In genomic region chr10:12042409-12042796, GRCh38 we compare ENCODE assay signal across 8 cellular contexts. TPM values are rescaled to one million over a fixed set of nuclear protein-coding genes. Genes with fewer than 3 reads are reported as not detected.
A peak's percentile ranks its signal among the peaks of the same experiment; 100 is the strongest.
DNase-seq lines count a peak whose midpoint lies in the region; ATAC-seq and TF ChIP-seq lines count a peak whose summit lies in the region.

No MANE protein-coding gene starts in this region.

- no peaks in the 10 kb centered on the region for H3K9me3 Mint-ChIP-seq in activated CD4-positive, alpha-beta memory T cell treated with anti-CD3 and anti-CD28 coated beads, Interleukin-2, amount 10 ng/mL, durations not matched to agents 7 days and 5 days
- H3K9me3 Mint-ChIP-seq in nephron = peaks cover 3% of the 10 kb centered on the region

- peaks cover 41% of the 10 kb centered on the region for H3K4me1 Mint-ChIP-seq in activated CD4-positive, alpha-beta memory T cell treated with anti-CD3 and anti-CD28 coated beads, Interleukin-2, amount 10 ng/mL, durations not matched to agents 7 days and 5 days
- H3K4me1 Mint-ChIP-seq in nephron = peaks cover 22% of the 10 kb centered on the region

- H3K36me3 ChIP-seq in esophagus (ENCODE audit: control insufficient read depth in 2 of 2, insufficient read depth in 2 of 2, low read length in 1 of 2) (no peaks in the 10 kb centered on the region), thymus (ENCODE audit: control insufficient read depth, insufficient read depth) (no peaks in the 10 kb centered on the region)

- peak overlapping the region; percentile 95 for H3K4me3 Mint-ChIP-seq in activated CD4-positive, alpha-beta memory T cell treated with anti-CD3 and anti-CD28 coated beads, Interleukin-2, amount 10 ng/mL, durations not matched to agents 7 days and 5 days
- H3K4me3 Mint-ChIP-seq in nephron = peak overlapping the region; percentile 92 to 99 (median 95)

- WGBS in esophagus, 2 donors = 1% methylated on average over 28 to 31 of the region's 31 CpGs
- under 1% methylated on average over 31 of the region's 31 CpGs for WGBS in thymus

- CTCF ChIA-PET in activated CD4-positive, alpha-beta memory T cell treated with anti-CD3 and anti-CD28 coated beads, Interleukin-2, amount 10 ng/mL, durations not matched to agents 7 days and 5 days (lab: Charles Lee) = interaction anchor here (0.8 to 1.5 kb wide), 6 partner anchors 8 to 153 kb away, joined by 3 to 4 read pairs (median 3); partner anchors contain the start of genes CDC123 and NUDT5

- H3K27ac ChIP-seq in esophagus (ENCODE audit: low read depth in 2 of 2, low read length in 1 of 2) (peak overlapping the region; percentile 90 to 93), thymus (ENCODE audit: low read depth) (peak overlapping the region; percentile 97)

- ATAC-seq in HG03565 (IDR thresholded peaks at IDR 0.05; ENCODE audit: unreplicated experiment) = peak; percentile 1
- ATAC-seq in GM21526 (IDR thresholded peaks at IDR 0.05; ENCODE audit: low FRiP score, unreplicated experiment) = no peak

- no peak for TF ChIP-seq CTCF in nephron (IDR thresholded peaks at IDR 0.05; ENCODE audit: unreplicated experiment in 3 of 3)

- H3K27me3 Mint-ChIP-seq in activated CD4-positive, alpha-beta memory T cell treated with anti-CD3 and anti-CD28 coated beads, Interleukin-2, amount 10 ng/mL, durations not matched to agents 7 days and 5 days = no peaks in the 10 kb centered on the region
- H3K27me3 Mint-ChIP-seq in nephron (ENCODE audit: low read depth) = peaks cover 3% of the 10 kb centered on the region

- H3K9me3 ChIP-seq in esophagus (ENCODE audit: control insufficient read depth in 2 of 2, insufficient read depth in 1 of 2, low read depth in 1 of 2, low read length in 1 of 2) (no peaks in the 10 kb centered on the region), thymus (ENCODE audit: control insufficient read depth) (no peaks in the 10 kb centered on the region)

- no peaks in the 10 kb centered on the region for H3K27me3 ChIP-seq in esophagus (ENCODE audit: control insufficient read depth in 1 of 2, insufficient read depth in 2 of 2, low read length in 2 of 2)
- H3K27me3 ChIP-seq in thymus (ENCODE audit: control insufficient read depth, insufficient read depth) = no peaks in the 10 kb centered on the region

- POLR2A ChIA-PET in activated CD4-positive, alpha-beta memory T cell treated with anti-CD3 and anti-CD28 coated beads, Interleukin-2, amount 10 ng/mL, durations not matched to agents 7 days and 5 days (lab: Charles Lee) = interaction anchor here (0.6 to 3.3 kb wide), 15 partner anchors 9 to 153 kb away, joined by 3 to 30 read pairs (median 4); partner anchors contain the start of genes CDC123, DHTKD1 and NUDT5

- H3K4me3 ChIP-seq in esophagus (ENCODE audit: low read depth in 1 of 2, low read length in 2 of 2) (peak overlapping the region; percentile 95 to 100), thymus (ENCODE audit: low read length) (peak overlapping the region; percentile 83)

- DNase-seq in activated effector memory CD4-positive, alpha-beta T cell treated with anti-CD3 and anti-CD28 coated beads, Interleukin-2, amount 50 U/mL, for 16 hours = peak; percentile 85
- no peak for DNase-seq in activated effector memory CD4-positive, alpha-beta T cell treated with Interleukin-2 at 50 U/mL for 16 hours
- peak; percentile 50 for DNase-seq in activated CD4-positive, alpha-beta memory T cell treated with anti-CD3 and anti-CD28 coated beads, Interleukin-2, amount 10 ng/mL, durations not matched to agents 7 days and 5 days

- peaks cover 21% of the 10 kb centered on the region for H3K36me3 Mint-ChIP-seq in activated CD4-positive, alpha-beta memory T cell treated with anti-CD3 and anti-CD28 coated beads, Interleukin-2, amount 10 ng/mL, durations not matched to agents 7 days and 5 days (ENCODE audit: low read depth)
- H3K36me3 Mint-ChIP-seq in nephron (ENCODE audit: low read depth) = peaks cover 4% of the 10 kb centered on the region

- H3K27ac Mint-ChIP-seq in activated CD4-positive, alpha-beta memory T cell treated with anti-CD3 and anti-CD28 coated beads, Interleukin-2, amount 10 ng/mL, durations not matched to agents 7 days and 5 days = peak overlapping the region; percentile 89
- H3K27ac Mint-ChIP-seq in nephron = peak overlapping the region; percentile 100

- H3K4me1 ChIP-seq in esophagus (ENCODE audit: control insufficient read depth in 2 of 2, insufficient read depth in 2 of 2, low read length in 1 of 2) = no peaks in the 10 kb centered on the region
- H3K4me1 ChIP-seq in thymus (ENCODE audit: control insufficient read depth, insufficient read depth, low read length) = peaks cover 9% of the 10 kb centered on the region

RNA-seq across cellular contexts. Expression of gene UPF2, which starts 0.2 kb away (rescaled TPM):
- 10 to 100 TPM; 26.7 to 28.5 TPM for total RNA-seq in activated CD4-positive, alpha-beta memory T cell treated with anti-CD3 and anti-CD28 coated beads, Interleukin-2, amount 10 ng/mL, durations not matched to agents 7 days and 5 days
- polyA plus RNA-seq in esophagus (1 to 10 TPM; 7.7 to 9.3 TPM), thymus (13.7 TPM)

RNA-seq across cellular contexts. Expression of gene DHTKD1, which starts 26.4 kb away (rescaled TPM):
- total RNA-seq in activated CD4-positive, alpha-beta memory T cell treated with anti-CD3 and anti-CD28 coated beads, Interleukin-2, amount 10 ng/mL, durations not matched to agents 7 days and 5 days = 10 to 100 TPM; 16.9 to 17.8 TPM
- polyA plus RNA-seq in esophagus = 1 to 10 TPM; 6.3 to 6.6 TPM
- polyA plus RNA-seq in thymus = 10.5 TPM
